ENCODE assay signal across 11 cellular contexts in genomic region chr3:152317956-152318355, GRCh38. TPM values are rescaled to one million over a fixed set of nuclear protein-coding genes. Genes with fewer than 3 reads are reported as not detected.
DNase-seq lines count a peak whose midpoint lies in the region; ATAC-seq and TF ChIP-seq lines count a peak whose summit lies in the region.
"Had no signal": no experiment of that assay in that cellular context is flagged by ENCODE, and none has a peak within 500 bp of the region (broad histone marks: within the 10 kb centered on the region; RNA-seq: fewer than 3 reads in every experiment).

No MANE protein-coding gene starts in this region.

- dilution Hi-C loops in IMR-90 (cut with HindIII; ENCODE audit: low sequenced_read_pairs, unreplicated experiment), result no loop called here

- no peaks in the 10 kb centered on the region for H3K27me3 ChIP-seq in CD8-positive, alpha-beta T cell (ENCODE audit: insufficient read depth, low read length)
- no peaks in the 10 kb centered on the region for H3K27me3 ChIP-seq in IMR-90 (ENCODE audit: control insufficient read depth, insufficient read depth, low read length)

- no peak overlapping the region for H2AK5ac ChIP-seq in IMR-90 (ENCODE audit: low read depth, low read length)

- CTCF ChIA-PET in CD8-positive, alpha-beta T cell (lab: Charles Lee), result interaction anchor here (1.2 to 2.8 kb wide), 3 partner anchors 9 to 134 kb away, joined by 3 to 9 read pairs (median 8); no protein-coding TSS in a partner anchor
- CTCF ChIA-PET in IMR-90 (lab: Yijun Ruan, JAX), result interaction anchor here (1.3 kb wide), 1 partner anchor 13 kb away, joined by 3 read pairs; no protein-coding TSS in a partner anchor

- in situ Hi-C loops in IMR-90 (cut with MboI; ENCODE audit: low sequenced_read_pairs), result no loop called here

- POLR2A ChIA-PET in CD8-positive, alpha-beta T cell (lab: Charles Lee), result interaction anchor here (0.6 to 0.9 kb wide), 3 partner anchors 15 to 44 kb away, joined by 3 to 4 read pairs (median 3); no protein-coding TSS in a partner anchor
- POLR2A ChIA-PET in IMR-90 (lab: Charles Lee; ENCODE audit: unreplicated experiment), result no interaction called here
- POLR2A ChIA-PET in naive thymus-derived CD8-positive, alpha-beta T cell (lab: Charles Lee), result interaction anchor here (0.9 to 1.7 kb wide), 3 partner anchors 9 to 49 kb away, joined by 3 to 5 read pairs (median 5); partner anchors contain the start of gene MBNL1

- peaks cover 36% of the 10 kb centered on the region; the same call in 1 of the 2 replicates for H4K20me1 ChIP-seq in IMR-90 (ENCODE audit: insufficient read depth, low read length)

- H3K27me3 Mint-ChIP-seq in CD8-positive, alpha-beta T cell (ENCODE audit: low read depth), result no peaks in the 10 kb centered on the region
- no peaks in the 10 kb centered on the region for H3K27me3 Mint-ChIP-seq in naive thymus-derived CD8-positive, alpha-beta T cell
- no peaks in the 10 kb centered on the region for H3K27me3 Mint-ChIP-seq in CD14-positive monocyte (ENCODE audit: low read depth in 3 of 3)

- DNase-seq in CD8-positive, alpha-beta T cell, result no peak
- peak; percentile 87 for DNase-seq in IMR-90
- DNase-seq in dedifferentiated amniotic fluid mesenchymal stem cell (ENCODE audit: extremely low spot score), result peak; percentile 38
- DNase-seq in naive thymus-derived CD8-positive, alpha-beta T cell, result no peak
- DNase-seq in CD14-positive monocyte (ENCODE audit: low spot score), result no peak
- DNase-seq in stimulated activated naive CD4-positive, alpha-beta T cell (lab: John Stamatoyannopoulos, UW), result no peak
- DNase-seq in NCI-H226, result no peak
- no peak for DNase-seq in NCI-H146 treated with DMSO at 0.1 percent for 48 hours (lab: John Stamatoyannopoulos, UW; ENCODE audit: unreplicated experiment)
- DNase-seq: hypothalamus, NCI-H69, retina had no signal

- peak overlapping the region; percentile 61 for H3K4me2 ChIP-seq in IMR-90 (ENCODE audit: low read depth, low read length)

- no peak overlapping the region for H3K56ac ChIP-seq in IMR-90 (ENCODE audit: extremely low read depth, insufficient read depth, low read length)

- no peak for TF ChIP-seq RAD21 in IMR-90 (IDR thresholded peaks at IDR 0.05; ENCODE audit: low read length)

- peaks cover 67% of the 10 kb centered on the region for H3K36me3 Mint-ChIP-seq in CD8-positive, alpha-beta T cell
- peaks cover 0 to 67% (median 9%) of the 10 kb centered on the region in 3 donors for H3K36me3 Mint-ChIP-seq in naive thymus-derived CD8-positive, alpha-beta T cell
- H3K36me3 Mint-ChIP-seq in CD14-positive monocyte, result peaks cover 5 to 22% of the 10 kb centered on the region in 2 donors

- peak overlapping the region; percentile 67 for H3K27ac Mint-ChIP-seq in CD8-positive, alpha-beta T cell
- peak overlapping the region in 6 of 10 donors; percentile 13 to 77 (median 50) for H3K27ac Mint-ChIP-seq in naive thymus-derived CD8-positive, alpha-beta T cell
- no peak overlapping the region for H3K27ac Mint-ChIP-seq in CD14-positive monocyte

- no peak for TF ChIP-seq POLR2A in IMR-90 (IDR thresholded peaks at IDR 0.05; ENCODE audit: low read depth, low read length)

- no peak overlapping the region for H3K4ac ChIP-seq in IMR-90 (ENCODE audit: low read depth, low read length)

- peaks cover 86% of the 10 kb centered on the region for H3K4me1 ChIP-seq in CD8-positive, alpha-beta T cell (ENCODE audit: insufficient read depth, low read length)
- H3K4me1 ChIP-seq in IMR-90 (ENCODE audit: control insufficient read depth, insufficient read depth, low read length), result peaks cover 14% of the 10 kb centered on the region

- H2BK15ac ChIP-seq in IMR-90 (ENCODE audit: low read depth, low read length), result no peak overlapping the region

- no peak for TF ChIP-seq CTCF in CD8-positive, alpha-beta T cell (IDR thresholded peaks at IDR 0.05)
- TF ChIP-seq CTCF in IMR-90 (conservative IDR thresholded peaks at IDR 0.05; ENCODE audit: low read depth, low read length), result no peak
- no peak for TF ChIP-seq CTCF in CD14-positive monocyte (IDR thresholded peaks at IDR 0.05)

- intact Hi-C loops in CD8-positive, alpha-beta T cell (cut with DNase I, micrococcal nuclease), result loop anchor here in 1 of 2 experiments (5.0 to 10.0 kb wide), 3 partner anchors 36 to 243 kb away; no protein-coding TSS in a partner anchor
- intact Hi-C loops in IMR-90 (cut with micrococcal nuclease), result no loop called here
- intact Hi-C loops in CD14-positive monocyte (cut with micrococcal nuclease), result no loop called here

- no TSS peak for BruUV-seq in IMR-90 (replicated peaks; lab: Mats Ljungman, UMichigan)

- ATAC-seq in CD8-positive, alpha-beta T cell, result no peak
- ATAC-seq in IMR-90 (ENCODE audit: low read depth), result peak; percentile 77
- ATAC-seq in naive thymus-derived CD8-positive, alpha-beta T cell, result peak in 1 of 2 donors; percentile 13

- H3K36me3 ChIP-seq in CD8-positive, alpha-beta T cell (ENCODE audit: insufficient read depth, low read length), result no peaks in the 10 kb centered on the region
- no peaks in the 10 kb centered on the region; the same call in 1 of the 2 replicates for H3K36me3 ChIP-seq in IMR-90 (ENCODE audit: control insufficient read depth, insufficient read depth, low read length)

- H3K9ac ChIP-seq in IMR-90 (ENCODE audit: low read depth, low read length), result no peak overlapping the region

- no peaks in the 10 kb centered on the region for H3K9me1 ChIP-seq in IMR-90 (ENCODE audit: insufficient read depth, low read length)

- no peak overlapping the region for H3K4me3 ChIP-seq in CD8-positive, alpha-beta T cell (ENCODE audit: low read depth, low read length)
- H3K4me3 ChIP-seq in IMR-90 (ENCODE audit: insufficient read depth, low read depth, low read length), result no peak overlapping the region

- no CpG with 5 or more reads among the region's 4 CpGs for WGBS in IMR-90 (ENCODE audit: extremely low coverage in 2 of 2, insufficient read length in 1 of 2), 2 experiments

- H2BK120ac ChIP-seq in IMR-90 (ENCODE audit: low read depth, low read length), result no peak overlapping the region

- no peak overlapping the region for H3K23ac ChIP-seq in IMR-90 (ENCODE audit: low read depth, low read length)

- no peak overlapping the region for H4K8ac ChIP-seq in IMR-90 (ENCODE audit: low read depth in 2 of 2, low read length in 2 of 2)

- peaks cover 86% of the 10 kb centered on the region for H3K4me1 Mint-ChIP-seq in CD8-positive, alpha-beta T cell (ENCODE audit: low read depth)
- H3K4me1 Mint-ChIP-seq in naive thymus-derived CD8-positive, alpha-beta T cell, result peaks cover 35 to 91% (median 82%) of the 10 kb centered on the region in 4 donors
- H3K4me1 Mint-ChIP-seq in CD14-positive monocyte, result peaks cover 58% of the 10 kb centered on the region

- H3K14ac ChIP-seq in IMR-90 (replicated peaks; ENCODE audit: low read depth, low read length), result no peak overlapping the region

- peak overlapping the region; percentile 35 for H3K4me3 Mint-ChIP-seq in CD8-positive, alpha-beta T cell
- peak overlapping the region in 6 of 10 donors; percentile 22 to 51 (median 35) for H3K4me3 Mint-ChIP-seq in naive thymus-derived CD8-positive, alpha-beta T cell
- no peak overlapping the region for H3K4me3 Mint-ChIP-seq in CD14-positive monocyte

- H3K79me1 ChIP-seq in IMR-90 (ENCODE audit: low read depth in 1 of 2, low read length in 2 of 2), result peaks cover 5 to 53% of the 10 kb centered on the region in 2 experiments; a peak in 3 of 4 replicates

- H3K27ac ChIP-seq in CD8-positive, alpha-beta T cell (ENCODE audit: low read depth, low read length), result no peak overlapping the region
- H3K27ac ChIP-seq in IMR-90 (ENCODE audit: insufficient read depth, low read length), result no peak overlapping the region

- no peak overlapping the region for H2BK20ac ChIP-seq in IMR-90 (ENCODE audit: low read depth, low read length)

- H3K18ac ChIP-seq in IMR-90 (ENCODE audit: low read depth, low read length), result no peak overlapping the region

- no peaks in the 10 kb centered on the region for H3K9me3 Mint-ChIP-seq in CD8-positive, alpha-beta T cell
- no peaks in the 10 kb centered on the region for H3K9me3 Mint-ChIP-seq in naive thymus-derived CD8-positive, alpha-beta T cell
- H3K9me3 Mint-ChIP-seq in CD14-positive monocyte, result no peaks in the 10 kb centered on the region

- no peaks in the 10 kb centered on the region for H3K9me3 ChIP-seq in CD8-positive, alpha-beta T cell (ENCODE audit: low read length)
- H3K9me3 ChIP-seq in IMR-90 (ENCODE audit: control insufficient read depth, insufficient read depth, low read length), result no peaks in the 10 kb centered on the region

- H2BK5ac ChIP-seq in IMR-90 (ENCODE audit: low read depth, low read length, poor library complexity, severe bottlenecking), result peak overlapping the region; percentile 90

- no peak overlapping the region for H4K91ac ChIP-seq in IMR-90 (ENCODE audit: insufficient read depth, low read depth, low read length)

- H2AFZ ChIP-seq in IMR-90 (replicated peaks; ENCODE audit: low read length, poor library complexity), result no peak overlapping the region

- no peak overlapping the region for H2AK9ac ChIP-seq in IMR-90 (replicated peaks; ENCODE audit: low read depth, low read length, poor library complexity)

- H4K5ac ChIP-seq in IMR-90 (ENCODE audit: low read depth, low read length), result no peak overlapping the region

TF ChIP-seq in IMR-90, 13 proteins besides CTCF, POLR2A, EP300 and RAD21:
- TF ChIP-seq MAFK (IDR thresholded peaks at IDR 0.05; ENCODE audit: low read depth, low read length), result peak; percentile 42; the same call in 1 of the 2 replicates
- no peak for TF ChIP-seq NFE2L2 (IDR thresholded peaks at IDR 0.05; ENCODE audit: low read depth, low read length)
- TF ChIP-seq FOS (IDR thresholded peaks at IDR 0.05; ENCODE audit: low read depth, low read length), result peak; percentile 51; the same call in 1 of the 2 replicates
- TF ChIP-seq, protein P1, sequence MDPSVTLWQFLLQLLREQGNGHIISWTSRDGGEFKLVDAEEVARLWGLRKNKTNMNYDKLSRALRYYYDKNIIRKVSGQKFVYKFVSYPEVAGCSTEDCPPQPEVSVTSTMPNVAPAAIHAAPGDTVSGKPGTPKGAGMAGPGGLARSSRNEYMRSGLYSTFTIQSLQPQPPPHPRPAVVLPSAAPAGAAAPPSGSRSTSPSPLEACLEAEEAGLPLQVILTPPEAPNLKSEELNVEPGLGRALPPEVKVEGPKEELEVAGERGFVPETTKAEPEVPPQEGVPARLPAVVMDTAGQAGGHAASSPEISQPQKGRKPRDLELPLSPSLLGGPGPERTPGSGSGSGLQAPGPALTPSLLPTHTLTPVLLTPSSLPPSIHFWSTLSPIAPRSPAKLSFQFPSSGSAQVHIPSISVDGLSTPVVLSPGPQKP (IDR thresholded peaks at IDR 0.05; ENCODE audit: borderline replicate concordance, low read depth, low read length), result no peak
- TF ChIP-seq BHLHE40 (IDR thresholded peaks at IDR 0.05; ENCODE audit: low read depth, low read length), result 0 out of 2 replicates have a peak, but pooled peaks have one; percentile 15

RNA-seq across cellular contexts. Expression of gene MBNL1, which starts 49.2 kb away (rescaled TPM):
- 100 to 1,000 TPM; 515 to 529 TPM for total RNA-seq in CD8-positive, alpha-beta T cell
- total RNA-seq in IMR-90 (2012; rRNA removed), result 515 and 664 TPM in 2 replicates
- polyA plus RNA-seq in IMR-90 (2012; rRNA removed) (127 and 129 TPM in 2 replicates), CD14-positive monocyte (100 to 1,000 TPM; 191 to 204 TPM)
- 41.6 and 47.4 TPM in 2 replicates for polyA plus RNA-seq in IMR-90 (2012; cell fraction: cytosol; rRNA removed)
- 48.0 and 82.1 TPM in 2 replicates for polyA plus RNA-seq in IMR-90 (2012; cell fraction: nucleus; rRNA removed; ENCODE audit: low replicate concordance)
- total RNA-seq in naive thymus-derived CD8-positive, alpha-beta T cell, result 100 to 1,000 TPM; 419 to 423 TPM
- 100 to 1,000 TPM; 298 to 370 (median 331) TPM for polyA plus RNA-seq in naive thymus-derived CD8-positive, alpha-beta T cell

Comparison
In these comparisons a context has a peak if more than half of its experiments do, and no peak if none do; other contexts are left out.
1. DNase-seq: peak in IMR-90 (single experiment) and dedifferentiated amniotic fluid mesenchymal stem cell (single experiment); none in CD8-positive, alpha-beta T cell (0 of 7), naive thymus-derived CD8-positive, alpha-beta T cell (0 of 10), CD14-positive monocyte (single experiment), stimulated activated naive CD4-positive, alpha-beta T cell (0 of 6), NCI-H226 (single experiment) and NCI-H146 treated with DMSO at 0.1 percent for 48 hours (single experiment).
2. H3K27ac Mint-ChIP-seq: peak in CD8-positive, alpha-beta T cell (single experiment) and naive thymus-derived CD8-positive, alpha-beta T cell (6 of 10); none in CD14-positive monocyte (0 of 7).
3. H3K4me3 Mint-ChIP-seq: peak in CD8-positive, alpha-beta T cell (single experiment) and naive thymus-derived CD8-positive, alpha-beta T cell (6 of 10); none in CD14-positive monocyte (0 of 2).